In genomic region chr5:179621551-179621971, GRCh38 we compare ENCODE assay signal across 8 cellular contexts. TPM values are rescaled to one million over a fixed set of nuclear protein-coding genes. Genes with fewer than 3 reads are reported as not detected.
A peak's percentile ranks its signal among the peaks of the same experiment; 100 is the strongest.
DNase-seq lines count a peak whose midpoint lies in the region; ATAC-seq, FAIRE-seq and TF ChIP-seq lines count a peak whose summit lies in the region.

No MANE protein-coding gene starts in this region.

- peaks cover 60% of the 10 kb centered on the region for H3K36me3 ChIP-seq in SU-DHL-6 (ENCODE audit: low read length)

- H3K9ac ChIP-seq in SU-DHL-6 (ENCODE audit: low read length): peak overlapping the region; percentile 100

- H3K27ac ChIP-seq in SU-DHL-6 (ENCODE audit: low read depth, low read length): peak overlapping the region; percentile 28; the same call in 1 of the 2 replicates

- H2AFZ ChIP-seq in SU-DHL-6 (ENCODE audit: low read depth, low read length, severe bottlenecking): no peak overlapping the region

- no peak for TF ChIP-seq CTCF in SU-DHL-6 (IDR thresholded peaks at IDR 0.05; ENCODE audit: insufficient read depth, low read length, poor library complexity, severe bottlenecking)
- no peak for TF ChIP-seq CTCF in fibroblast of the aortic adventitia (IDR thresholded peaks at IDR 0.05; ENCODE audit: insufficient read depth, low read length)

- peak overlapping the region; percentile 98 for H3K4me2 ChIP-seq in SU-DHL-6 (ENCODE audit: low read depth, low read length, poor library complexity, severe bottlenecking)

- peaks cover 62% of the 10 kb centered on the region for H3K79me2 ChIP-seq in SU-DHL-6 (ENCODE audit: insufficient read depth, low read length)

- FAIRE-seq in GM12891 (lab: Jason Lieb, UNC) (no peak), HTR-8/SVneo (lab: Jason Lieb, UNC) (no peak)

- intact Hi-C loops in sciatic nerve (cut with DNase I): no loop called here

- H3K4me3 ChIP-seq in SU-DHL-6 (ENCODE audit: insufficient read depth, low read length, poor library complexity, severe bottlenecking): peak overlapping the region; percentile 82
- H3K4me3 ChIP-seq in fibroblast of the aortic adventitia (ENCODE audit: low read depth, low read length): peak overlapping the region; percentile 83

- peaks cover 60% of the 10 kb centered on the region for H4K20me1 ChIP-seq in SU-DHL-6 (ENCODE audit: low read depth, low read length)

- H3F3A ChIP-seq in SU-DHL-6 (ENCODE audit: insufficient read depth): peaks cover 57% of the 10 kb centered on the region

- ATAC-seq in sciatic nerve (no peak), HG02588 (IDR thresholded peaks at IDR 0.05; ENCODE audit: unreplicated experiment) (no peak), HG03469 (IDR thresholded peaks at IDR 0.05; ENCODE audit: unreplicated experiment) (no peak)

- H3K9me2 ChIP-seq in SU-DHL-6 (replicated peaks; ENCODE audit: insufficient read depth, low read length): no peaks in the 10 kb centered on the region

- no peaks in the 10 kb centered on the region for H3K27me3 ChIP-seq in SU-DHL-6 (ENCODE audit: low read length)

- H3K9me3 ChIP-seq in SU-DHL-6 (ENCODE audit: insufficient read depth, low read length): no peaks in the 10 kb centered on the region

- peak; percentile 71 for TF ChIP-seq POLR2A in GM12891 (IDR thresholded peaks at IDR 0.05; ENCODE audit: low read depth, low read length)

- DNase-seq in GM12891 (ENCODE audit: insufficient read length, low spot score): no peak
- peak; percentile 26 for DNase-seq in fibroblast of the aortic adventitia (ENCODE audit: low read depth)
- peak; percentile 50 for DNase-seq in sciatic nerve (ENCODE audit: low spot score)
- DNase-seq in HTR-8/SVneo (ENCODE audit: insufficient read length, low spot score): no peak
- no peak for DNase-seq in NCI-H1092 (lab: John Stamatoyannopoulos, UW)

TF ChIP-seq in GM12891, 5 proteins besides CTCF, POLR2A, EP300 and RAD21:
- TF ChIP-seq POU2F2 (IDR thresholded peaks at IDR 0.05; ENCODE audit: low read depth, low read length) (no peak), PAX5 (IDR thresholded peaks at IDR 0.05; ENCODE audit: insufficient read depth, low read length, severe bottlenecking) (no peak), TAF1 (IDR thresholded peaks at IDR 0.05; ENCODE audit: low read depth, low read length) (no peak), POLR2AphosphoS5 (IDR thresholded peaks at IDR 0.05; ENCODE audit: low read depth, low read length) (no peak), SPI1 (IDR thresholded peaks at IDR 0.05; ENCODE audit: low read depth, low read length) (no peak)
TF ChIP-seq in GM12891: peak in this region for 0.

RNA-seq across cellular contexts. Expression of gene HNRNPH1, which starts 1.9 kb away (rescaled TPM):
- 386 TPM for polyA plus RNA-seq in GM12891 (2012; ENCODE audit: low read depth, missing spikeins)
- total RNA-seq in fibroblast of the aortic adventitia (ENCODE audit: low replicate concordance) (397 and 968 TPM in 2 replicates), sciatic nerve (673 TPM)

RNA-seq across cellular contexts. Expression of gene CBY3, which starts 59.3 kb away (rescaled TPM):
- 0.46 TPM for polyA plus RNA-seq in GM12891 (2012; ENCODE audit: low read depth, missing spikeins)
- not detected in 2 replicates for total RNA-seq in fibroblast of the aortic adventitia (ENCODE audit: low replicate concordance)
- not detected for total RNA-seq in sciatic nerve

Comparison
In these comparisons a context has a peak if more than half of its experiments do, and no peak if none do; other contexts are left out.
1. DNase-seq: peak in fibroblast of the aortic adventitia (single experiment) and sciatic nerve (single experiment); none in GM12891 (single experiment), HTR-8/SVneo (single experiment) and NCI-H1092 (single experiment).